ENCODE assay signal across 2 cellular contexts in the genomic region with DNA sequence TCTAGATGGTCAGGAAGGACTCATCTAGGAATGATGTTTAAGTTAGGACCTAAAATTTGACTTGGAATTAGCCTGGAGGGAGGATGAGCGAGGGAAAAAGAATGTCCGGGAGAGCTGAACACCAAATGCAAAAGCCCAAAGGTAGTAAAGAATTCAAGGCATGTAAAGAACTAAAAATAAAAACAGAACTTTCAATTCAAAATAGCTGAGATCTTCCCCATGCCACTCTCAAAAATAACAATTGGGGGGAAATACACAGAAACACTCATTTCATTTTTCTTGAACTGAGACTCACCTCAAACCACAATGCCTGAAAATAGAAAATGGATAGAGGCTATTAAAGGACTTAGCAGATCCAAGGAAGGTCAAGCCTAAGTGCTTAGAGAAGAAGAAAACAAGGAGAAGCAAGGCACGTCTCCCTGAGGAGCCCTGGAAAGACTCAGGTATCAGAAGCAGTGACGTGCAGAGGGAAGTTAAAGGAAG.
TF ChIP-seq lines count a peak whose summit lies in the region.

No MANE protein-coding gene starts in this region.

TF ChIP-seq in H1, 55 proteins besides CTCF, POLR2A, EP300 and RAD21:
- TF ChIP-seq JUND (IDR thresholded peaks at IDR 0.05; ENCODE audit: low read length) = no peak
- TF ChIP-seq JUN (IDR thresholded peaks at IDR 0.05; ENCODE audit: low read depth, low read length) = no peak
- TF ChIP-seq CHD1 (IDR thresholded peaks at IDR 0.05; ENCODE audit: low read depth, low read length) = no peak
- TF ChIP-seq POU5F1 (IDR thresholded peaks at IDR 0.05; ENCODE audit: low read depth, low read length) = no peak
- no peak for TF ChIP-seq BACH1 (IDR thresholded peaks at IDR 0.05; ENCODE audit: low read length)
- TF ChIP-seq TAF7 (optimal IDR thresholded peaks at IDR 0.05; ENCODE audit: borderline replicate concordance, low read depth, low read length) = no peak
- no peak for TF ChIP-seq TBP (IDR thresholded peaks at IDR 0.05; ENCODE audit: low read depth, low read length)
- TF ChIP-seq, protein P1, sequence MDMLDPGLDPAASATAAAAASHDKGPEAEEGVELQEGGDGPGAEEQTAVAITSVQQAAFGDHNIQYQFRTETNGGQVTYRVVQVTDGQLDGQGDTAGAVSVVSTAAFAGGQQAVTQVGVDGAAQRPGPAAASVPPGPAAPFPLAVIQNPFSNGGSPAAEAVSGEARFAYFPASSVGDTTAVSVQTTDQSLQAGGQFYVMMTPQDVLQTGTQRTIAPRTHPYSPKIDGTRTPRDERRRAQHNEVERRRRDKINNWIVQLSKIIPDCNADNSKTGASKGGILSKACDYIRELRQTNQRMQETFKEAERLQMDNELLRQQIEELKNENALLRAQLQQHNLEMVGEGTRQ (IDR thresholded peaks at IDR 0.05; ENCODE audit: low read length) = no peak
- TF ChIP-seq RXRA (IDR thresholded peaks at IDR 0.05; ENCODE audit: insufficient read depth, low read depth, low read length) = no peak
- TF ChIP-seq GTF2F1 (IDR thresholded peaks at IDR 0.05; ENCODE audit: borderline replicate concordance, low read depth, low read length) = no peak
- TF ChIP-seq TAF1 (IDR thresholded peaks at IDR 0.05; ENCODE audit: low read depth, low read length) = no peak
- TF ChIP-seq, protein P2, sequence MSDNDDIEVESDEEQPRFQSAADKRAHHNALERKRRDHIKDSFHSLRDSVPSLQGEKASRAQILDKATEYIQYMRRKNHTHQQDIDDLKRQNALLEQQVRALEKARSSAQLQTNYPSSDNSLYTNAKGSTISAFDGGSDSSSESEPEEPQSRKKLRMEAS (IDR thresholded peaks at IDR 0.05) = no peak
- no peak for TF ChIP-seq ASH2L (IDR thresholded peaks at IDR 0.05; ENCODE audit: low read length)
- no peak for TF ChIP-seq SIX5 (IDR thresholded peaks at IDR 0.05; ENCODE audit: low read depth, low read length)
- TF ChIP-seq SIRT6 (IDR thresholded peaks at IDR 0.05; ENCODE audit: low read length) = no peak
- TF ChIP-seq RBBP5 (IDR thresholded peaks at IDR 0.05; ENCODE audit: borderline replicate concordance, low read depth, low read length) = no peak
- TF ChIP-seq CHD2 (IDR thresholded peaks at IDR 0.05; ENCODE audit: low read length) = no peak
- no peak for TF ChIP-seq SUZ12 (IDR thresholded peaks at IDR 0.05; ENCODE audit: low read length)
TF ChIP-seq in H1: peak in this region for 0.

TF ChIP-seq in HepG2, 621 proteins besides CTCF, POLR2A, EP300 and RAD21:
- TF ChIP-seq, protein P3, sequence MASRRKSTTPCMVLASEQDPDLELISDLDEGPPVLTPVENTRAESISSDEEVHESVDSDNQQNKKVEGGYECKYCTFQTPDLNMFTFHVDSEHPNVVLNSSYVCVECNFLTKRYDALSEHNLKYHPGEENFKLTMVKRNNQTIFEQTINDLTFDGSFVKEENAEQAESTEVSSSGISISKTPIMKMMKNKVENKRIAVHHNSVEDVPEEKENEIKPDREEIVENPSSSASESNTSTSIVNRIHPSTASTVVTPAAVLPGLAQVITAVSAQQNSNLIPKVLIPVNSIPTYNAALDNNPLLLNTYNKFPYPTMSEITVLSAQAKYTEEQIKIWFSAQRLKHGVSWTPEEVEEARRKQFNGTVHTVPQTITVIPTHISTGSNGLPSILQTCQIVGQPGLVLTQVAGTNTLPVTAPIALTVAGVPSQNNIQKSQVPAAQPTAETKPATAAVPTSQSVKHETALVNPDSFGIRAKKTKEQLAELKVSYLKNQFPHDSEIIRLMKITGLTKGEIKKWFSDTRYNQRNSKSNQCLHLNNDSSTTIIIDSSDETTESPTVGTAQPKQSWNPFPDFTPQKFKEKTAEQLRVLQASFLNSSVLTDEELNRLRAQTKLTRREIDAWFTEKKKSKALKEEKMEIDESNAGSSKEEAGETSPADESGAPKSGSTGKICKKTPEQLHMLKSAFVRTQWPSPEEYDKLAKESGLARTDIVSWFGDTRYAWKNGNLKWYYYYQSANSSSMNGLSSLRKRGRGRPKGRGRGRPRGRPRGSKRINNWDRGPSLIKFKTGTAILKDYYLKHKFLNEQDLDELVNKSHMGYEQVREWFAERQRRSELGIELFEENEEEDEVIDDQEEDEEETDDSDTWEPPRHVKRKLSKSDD (CRISPR knock-in tag; IDR thresholded peaks at IDR 0.05; ENCODE audit: low read depth) = no peak
- TF ChIP-seq ETV5 (CRISPR knock-in tag; IDR thresholded peaks at IDR 0.05; ENCODE audit: borderline replicate concordance) (no peak), SAFB2 (CRISPR knock-in tag; IDR thresholded peaks at IDR 0.05; ENCODE audit: borderline replicate concordance, low read depth) (no peak), KDM5B (CRISPR knock-in tag; IDR thresholded peaks at IDR 0.05; ENCODE audit: borderline replicate concordance) (no peak), NFE2 (CRISPR knock-in tag; IDR thresholded peaks at IDR 0.05) (no peak), NKX3-1 (CRISPR knock-in tag; IDR thresholded peaks at IDR 0.05) (no peak), NRL (CRISPR knock-in tag; IDR thresholded peaks at IDR 0.05; ENCODE audit: borderline replicate concordance) (no peak)
- TF ChIP-seq, protein P4, sequence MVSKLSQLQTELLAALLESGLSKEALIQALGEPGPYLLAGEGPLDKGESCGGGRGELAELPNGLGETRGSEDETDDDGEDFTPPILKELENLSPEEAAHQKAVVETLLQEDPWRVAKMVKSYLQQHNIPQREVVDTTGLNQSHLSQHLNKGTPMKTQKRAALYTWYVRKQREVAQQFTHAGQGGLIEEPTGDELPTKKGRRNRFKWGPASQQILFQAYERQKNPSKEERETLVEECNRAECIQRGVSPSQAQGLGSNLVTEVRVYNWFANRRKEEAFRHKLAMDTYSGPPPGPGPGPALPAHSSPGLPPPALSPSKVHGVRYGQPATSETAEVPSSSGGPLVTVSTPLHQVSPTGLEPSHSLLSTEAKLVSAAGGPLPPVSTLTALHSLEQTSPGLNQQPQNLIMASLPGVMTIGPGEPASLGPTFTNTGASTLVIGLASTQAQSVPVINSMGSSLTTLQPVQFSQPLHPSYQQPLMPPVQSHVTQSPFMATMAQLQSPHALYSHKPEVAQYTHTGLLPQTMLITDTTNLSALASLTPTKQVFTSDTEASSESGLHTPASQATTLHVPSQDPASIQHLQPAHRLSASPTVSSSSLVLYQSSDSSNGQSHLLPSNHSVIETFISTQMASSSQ (IDR thresholded peaks at IDR 0.05; ENCODE audit: low read depth) = no peak
- TF ChIP-seq, protein P4 (CRISPR knock-in tag; IDR thresholded peaks at IDR 0.05; ENCODE audit: borderline replicate concordance) = no peak
- TF ChIP-seq, protein P5, sequence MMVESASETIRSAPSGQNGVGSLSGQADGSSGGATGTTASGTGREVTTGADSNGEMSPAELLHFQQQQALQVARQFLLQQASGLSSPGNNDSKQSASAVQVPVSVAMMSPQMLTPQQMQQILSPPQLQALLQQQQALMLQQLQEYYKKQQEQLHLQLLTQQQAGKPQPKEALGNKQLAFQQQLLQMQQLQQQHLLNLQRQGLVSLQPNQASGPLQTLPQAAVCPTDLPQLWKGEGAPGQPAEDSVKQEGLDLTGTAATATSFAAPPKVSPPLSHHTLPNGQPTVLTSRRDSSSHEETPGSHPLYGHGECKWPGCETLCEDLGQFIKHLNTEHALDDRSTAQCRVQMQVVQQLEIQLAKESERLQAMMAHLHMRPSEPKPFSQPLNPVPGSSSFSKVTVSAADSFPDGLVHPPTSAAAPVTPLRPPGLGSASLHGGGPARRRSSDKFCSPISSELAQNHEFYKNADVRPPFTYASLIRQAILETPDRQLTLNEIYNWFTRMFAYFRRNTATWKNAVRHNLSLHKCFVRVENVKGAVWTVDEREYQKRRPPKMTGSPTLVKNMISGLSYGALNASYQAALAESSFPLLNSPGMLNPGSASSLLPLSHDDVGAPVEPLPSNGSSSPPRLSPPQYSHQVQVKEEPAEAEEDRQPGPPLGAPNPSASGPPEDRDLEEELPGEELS (CRISPR knock-in tag; IDR thresholded peaks at IDR 0.05) = no peak
